In genomic region chr2:239297142-239298125, GRCh38 we compare ENCODE assay signal across 1 cellular context.
TF ChIP-seq lines count a peak whose summit lies in the region.

No MANE protein-coding gene starts in this region.

TF ChIP-seq in GM23338, 12 proteins besides CTCF, POLR2A, EP300 and RAD21 (continued from another document):
- TF ChIP-seq ZNF462 (CRISPR knock-in tag; IDR thresholded peaks at IDR 0.05) (no peak), JUNB (IDR thresholded peaks at IDR 0.05; ENCODE audit: unreplicated experiment) (no peak), ZNF331 (CRISPR knock-in tag; IDR thresholded peaks at IDR 0.05; ENCODE audit: low read depth) (no peak), ETS1 (IDR thresholded peaks at IDR 0.05) (no peak), REST (IDR thresholded peaks at IDR 0.05; ENCODE audit: unreplicated experiment) (no peak)
